1 cellular context compared by ENCODE assay signal in genomic region chr16:84186685-84187437, GRCh38.
TF ChIP-seq lines count a peak whose summit lies in the region.

A gene with protein sequence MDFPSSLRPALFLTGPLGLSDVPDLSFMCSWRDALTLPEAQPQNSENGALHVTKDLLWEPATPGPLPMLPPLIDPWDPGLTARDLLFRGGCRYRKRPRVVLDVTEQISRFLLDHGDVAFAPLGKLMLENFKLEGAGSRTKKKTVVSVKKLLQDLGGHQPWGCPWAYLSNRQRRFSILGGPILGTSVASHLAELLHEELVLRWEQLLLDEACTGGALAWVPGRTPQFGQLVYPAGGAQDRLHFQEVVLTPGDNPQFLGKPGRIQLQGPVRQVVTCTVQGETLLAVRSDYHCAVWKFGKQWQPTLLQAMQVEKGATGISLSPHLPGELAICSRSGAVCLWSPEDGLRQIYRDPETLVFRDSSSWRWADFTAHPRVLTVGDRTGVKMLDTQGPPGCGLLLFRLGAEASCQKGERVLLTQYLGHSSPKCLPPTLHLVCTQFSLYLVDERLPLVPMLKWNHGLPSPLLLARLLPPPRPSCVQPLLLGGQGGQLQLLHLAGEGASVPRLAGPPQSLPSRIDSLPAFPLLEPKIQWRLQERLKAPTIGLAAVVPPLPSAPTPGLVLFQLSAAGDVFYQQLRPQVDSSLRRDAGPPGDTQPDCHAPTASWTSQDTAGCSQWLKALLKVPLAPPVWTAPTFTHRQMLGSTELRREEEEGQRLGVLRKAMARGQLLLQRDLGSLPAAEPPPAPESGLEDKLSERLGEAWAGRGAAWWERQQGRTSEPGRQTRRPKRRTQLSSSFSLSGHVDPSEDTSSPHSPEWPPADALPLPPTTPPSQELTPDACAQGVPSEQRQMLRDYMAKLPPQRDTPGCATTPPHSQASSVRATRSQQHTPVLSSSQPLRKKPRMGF (minus strand): TSS chr16:84187057. CDS start chr16:84184988, 2,069 bp downstream.

TF ChIP-seq in GM23338, 12 proteins besides CTCF, POLR2A, EP300 and RAD21 (continued from another document):
- TF ChIP-seq REST (IDR thresholded peaks at IDR 0.05; ENCODE audit: unreplicated experiment), result no peak
- peak; percentile 76 for TF ChIP-seq POLR2AphosphoS5 (IDR thresholded peaks at IDR 0.05; ENCODE audit: low read depth)
- no peak for TF ChIP-seq JUNB (IDR thresholded peaks at IDR 0.05; ENCODE audit: unreplicated experiment)
- TF ChIP-seq ZNF114 (CRISPR knock-in tag; IDR thresholded peaks at IDR 0.05), result no peak
- peak; percentile 41; the same call in 1 of the 2 replicates for TF ChIP-seq CREB1 (CRISPR knock-in tag; IDR thresholded peaks at IDR 0.05; ENCODE audit: low read depth)
